ENCODE assay signal across 12 cellular contexts in the genomic region with DNA sequence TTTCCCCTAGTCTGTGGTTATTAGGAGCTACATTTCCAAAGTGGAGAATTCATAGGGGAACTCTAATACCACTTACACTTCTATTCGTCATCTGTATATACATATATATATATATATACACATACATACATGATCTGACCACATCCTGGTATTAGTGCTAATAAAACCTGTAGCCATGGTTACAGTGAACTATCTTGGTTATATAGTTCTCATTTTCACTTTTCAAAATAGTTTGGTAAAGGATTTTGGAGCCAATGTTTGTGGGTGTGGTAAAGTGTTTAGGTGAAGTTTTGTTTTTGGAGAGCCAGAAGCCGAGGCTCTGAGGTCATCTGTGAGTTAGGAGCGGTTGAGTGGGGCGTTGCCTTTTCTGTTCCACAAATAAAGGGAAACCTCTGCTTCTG. TPM values are rescaled to one million over a fixed set of nuclear protein-coding genes. Genes with fewer than 3 reads are reported as not detected.
DNase-seq lines count a peak whose midpoint lies in the region; ATAC-seq, FAIRE-seq and TF ChIP-seq lines count a peak whose summit lies in the region.
"Had no signal": no experiment of that assay in that cellular context is flagged by ENCODE, and none has a peak within 500 bp of the region (broad histone marks: within the 10 kb centered on the region; RNA-seq: fewer than 3 reads in every experiment).

No MANE protein-coding gene starts in this region.

- no peaks in the 10 kb centered on the region for H3K9me3 Mint-ChIP-seq in CD4-positive, alpha-beta memory T cell
- no peaks in the 10 kb centered on the region for H3K9me3 Mint-ChIP-seq in type B pancreatic cell
- H3K9me3 Mint-ChIP-seq: neural progenitor cell had no signal

- peaks cover 32% of the 10 kb centered on the region for H3K36me3 ChIP-seq in CD4-positive, alpha-beta memory T cell (ENCODE audit: insufficient read depth, low read length)
- H3K36me3 ChIP-seq: neural progenitor cell had no signal

- peak in 3 of 5 donors; percentile 18 to 35 (median 22) for DNase-seq in CD4-positive, alpha-beta memory T cell
- DNase-seq in GM19239 (ENCODE audit: insufficient read length, low spot score), result peak; percentile 27
- DNase-seq in NCI-H524 (lab: John Stamatoyannopoulos, UW), result no peak
- DNase-seq in NCI-H2196 treated with DMSO at 0.1 percent for 48 hours (lab: John Stamatoyannopoulos, UW; ENCODE audit: unreplicated experiment), result no peak
- DNase-seq in NCI-H146 treated with DMSO at 0.1 percent for 48 hours (lab: John Stamatoyannopoulos, UW; ENCODE audit: unreplicated experiment), result no peak
- DNase-seq in type B pancreatic cell (ENCODE audit: extremely low spot score, unreplicated experiment), result no peak
- DNase-seq: activated T-cell treated with anti-CD3 and anti-CD28 coated beads for 4 hours; stimulated activated naive CD4-positive, alpha-beta T cell; T-helper 1 cell had no signal

- CTCF ChIA-PET in CD4-positive, alpha-beta memory T cell (lab: Charles Lee; ENCODE audit: partially characterized antibody), result interaction anchor here (1.4 to 2.3 kb wide), 6 partner anchors 10 to 143 kb away, joined by 4 to 15 read pairs (median 8); no protein-coding TSS in a partner anchor

- H3K27me3 Mint-ChIP-seq in CD4-positive, alpha-beta memory T cell, result no peaks in the 10 kb centered on the region
- H3K27me3 Mint-ChIP-seq in type B pancreatic cell, result peaks cover 3% of the 10 kb centered on the region

- peaks cover 78 to 80% of the 10 kb centered on the region in 2 donors for H3K36me3 Mint-ChIP-seq in CD4-positive, alpha-beta memory T cell
- H3K36me3 Mint-ChIP-seq in type B pancreatic cell, result peaks cover 7% of the 10 kb centered on the region
- H3K36me3 Mint-ChIP-seq: neural progenitor cell had no signal

- no peak overlapping the region for H3K27ac ChIP-seq in CD4-positive, alpha-beta memory T cell (ENCODE audit: low read depth, low read length)
- H3K27ac ChIP-seq: neural progenitor cell had no signal

- TF ChIP-seq CTCF in type B pancreatic cell (conservative IDR thresholded peaks at IDR 0.05), result no peak

- peaks cover 58 to 87% (median 73%) of the 10 kb centered on the region in 4 donors for H3K4me1 Mint-ChIP-seq in CD4-positive, alpha-beta memory T cell
- H3K4me1 Mint-ChIP-seq in type B pancreatic cell (ENCODE audit: unreplicated experiment), result peaks cover 22% of the 10 kb centered on the region
- H3K4me1 Mint-ChIP-seq: neural progenitor cell had no signal

- peak overlapping the region in 5 of 8 donors; percentile 8 to 65 (median 45) for H3K4me3 Mint-ChIP-seq in CD4-positive, alpha-beta memory T cell
- no peak overlapping the region for H3K4me3 Mint-ChIP-seq in type B pancreatic cell
- H3K4me3 Mint-ChIP-seq: neural progenitor cell had no signal

- peak overlapping the region; percentile 42 to 89 (median 84) for H3K27ac Mint-ChIP-seq in CD4-positive, alpha-beta memory T cell
- H3K27ac Mint-ChIP-seq in type B pancreatic cell, result no peak overlapping the region
- H3K27ac Mint-ChIP-seq: neural progenitor cell had no signal

- H3K4me1 ChIP-seq in CD4-positive, alpha-beta memory T cell (ENCODE audit: insufficient read depth, low read length), result peaks cover 51% of the 10 kb centered on the region
- H3K4me1 ChIP-seq: neural progenitor cell had no signal

- no peak overlapping the region for H3K4me3 ChIP-seq in CD4-positive, alpha-beta memory T cell (ENCODE audit: low read length in 2 of 2)
- H3K4me3 ChIP-seq: neural progenitor cell had no signal

- no peaks in the 10 kb centered on the region for H3K27me3 ChIP-seq in CD4-positive, alpha-beta memory T cell (ENCODE audit: insufficient read depth, low read length)
- H3K27me3 ChIP-seq: neural progenitor cell had no signal

- FAIRE-seq in GM19239 (lab: Jason Lieb, UNC), result peak; percentile 70

- intact Hi-C loops in CD4-positive, alpha-beta memory T cell (cut with micrococcal nuclease), result loop anchor here (5.0 kb wide), 1 partner anchor 33 kb away; no protein-coding TSS in a partner anchor

- POLR2A ChIA-PET in CD4-positive, alpha-beta memory T cell (lab: Charles Lee; ENCODE audit: partially characterized antibody), result interaction anchor here (0.8 to 1.1 kb wide), 3 partner anchors 17 to 36 kb away, joined by 3 to 6 read pairs (median 3); no protein-coding TSS in a partner anchor

- ATAC-seq in HG02852 (IDR thresholded peaks at IDR 0.05; ENCODE audit: unreplicated experiment) (peak; percentile 80), HG03575 (IDR thresholded peaks at IDR 0.05; ENCODE audit: extremely low read depth, insufficient number of reproducible peaks, low FRiP score, unreplicated experiment) (peak; percentile 48)

- H3K9me3 ChIP-seq in CD4-positive, alpha-beta memory T cell (ENCODE audit: control insufficient read depth in 1 of 2, low read length in 2 of 2), result no peaks in the 10 kb centered on the region

RNA-seq across cellular contexts. Expression of a gene that starts 17.9 kb away (rescaled TPM):
- 10 to 100 TPM; 28.7 to 33.6 TPM for total RNA-seq in CD4-positive, alpha-beta memory T cell
- 10 to 100 TPM; 36.2 to 53.8 TPM for polyA plus RNA-seq in CD4-positive, alpha-beta memory T cell
- total RNA-seq in type B pancreatic cell (ENCODE audit: low replicate concordance), result 7.3 and 10.3 TPM in 2 replicates

Comparison
In these comparisons a context has a peak if more than half of its experiments do, and no peak if none do; other contexts are left out.
1. DNase-seq: peak in CD4-positive, alpha-beta memory T cell (3 of 5) and GM19239 (single experiment); none in NCI-H524 (0 of 2), NCI-H2196 treated with DMSO at 0.1 percent for 48 hours (single experiment), NCI-H146 treated with DMSO at 0.1 percent for 48 hours (single experiment) and type B pancreatic cell (single experiment).